Comparison of ENCODE assay signal across 18 cellular contexts in genomic region chr22:42879371-42880021, GRCh38.
"Had no signal": no experiment of that assay in that cellular context is flagged by ENCODE, and none has a peak within 500 bp of the region (broad histone marks: within the 10 kb centered on the region; RNA-seq: fewer than 3 reads in every experiment).

No MANE protein-coding gene starts in this region.

- H3K27ac ChIP-seq: colonic mucosa, thoracic aorta, WERI-Rb-1 had no signal

- FAIRE-seq: frontal cortex, islet of Langerhans had no signal

- H3K4me3 ChIP-seq: adrenal gland, colonic mucosa, heart right ventricle, left ventricle myocardium inferior, thoracic aorta had no signal

- H3K4me1 ChIP-seq: colonic mucosa had no signal

- H3K27me3 ChIP-seq: adrenal gland, colonic mucosa, heart right ventricle had no signal

- ATAC-seq: activated CD8-positive, alpha-beta T cell treated with anti-CD3 and anti-CD28 coated beads, Interleukin-2, amount 10 ng/mL, durations not matched to agents 7 days and 5 days; natural killer cell treated with Interleukin-12 subunit alpha and Interleukin-12 subunit beta and Interleukin-15 and Interleukin-18, amount 100 ng/mL, for 72 hours; stimulated activated naive CD8-positive, alpha-beta T cell treated with anti-CD3 and anti-CD28 coated beads, Interleukin-15, amount 100 ng/mL, for 72 hours had no signal

- H3K9me3 ChIP-seq: adrenal gland, colonic mucosa, heart right ventricle, left ventricle myocardium inferior, thoracic aorta had no signal

- DNase-seq: activated CD4-positive, alpha-beta T cell treated with anti-CD3 and anti-CD28 coated beads for 4 hours; activated CD8-positive, alpha-beta memory T cell treated with anti-CD3 and anti-CD28 coated beads, Interleukin-2, amount 50 U/mL, for 48 hours; activated CD8-positive, alpha-beta T cell treated with anti-CD3 and anti-CD28 coated beads, Interleukin-2, amount 10 ng/mL, durations not matched to agents 7 days and 5 days; activated naive CD4-positive, alpha-beta T cell treated with anti-CD3 and anti-CD28 coated beads for 36 hours; adrenal gland; caudate nucleus; colonic mucosa; heart right ventricle; left ventricle myocardium inferior; stimulated activated CD4-positive, alpha-beta T cell treated with anti-CD3 and anti-CD28 coated beads, Interleukin-12 subunit alpha, Interleukin-12 subunit beta, amount 100 ng/mL, for 4 hours; stimulated activated CD4-positive, alpha-beta T cell treated with anti-CD3 and anti-CD28 coated beads, Interleukin-2, amount 100 ng/mL, for 48 hours; stimulated activated naive CD8-positive, alpha-beta T cell treated with anti-CD3 and anti-CD28 coated beads, Interleukin-15, amount 100 ng/mL, for 72 hours; T1000; WERI-Rb-1 had no signal
